ENCODE assay signal across 8 cellular contexts in the genomic region with DNA sequence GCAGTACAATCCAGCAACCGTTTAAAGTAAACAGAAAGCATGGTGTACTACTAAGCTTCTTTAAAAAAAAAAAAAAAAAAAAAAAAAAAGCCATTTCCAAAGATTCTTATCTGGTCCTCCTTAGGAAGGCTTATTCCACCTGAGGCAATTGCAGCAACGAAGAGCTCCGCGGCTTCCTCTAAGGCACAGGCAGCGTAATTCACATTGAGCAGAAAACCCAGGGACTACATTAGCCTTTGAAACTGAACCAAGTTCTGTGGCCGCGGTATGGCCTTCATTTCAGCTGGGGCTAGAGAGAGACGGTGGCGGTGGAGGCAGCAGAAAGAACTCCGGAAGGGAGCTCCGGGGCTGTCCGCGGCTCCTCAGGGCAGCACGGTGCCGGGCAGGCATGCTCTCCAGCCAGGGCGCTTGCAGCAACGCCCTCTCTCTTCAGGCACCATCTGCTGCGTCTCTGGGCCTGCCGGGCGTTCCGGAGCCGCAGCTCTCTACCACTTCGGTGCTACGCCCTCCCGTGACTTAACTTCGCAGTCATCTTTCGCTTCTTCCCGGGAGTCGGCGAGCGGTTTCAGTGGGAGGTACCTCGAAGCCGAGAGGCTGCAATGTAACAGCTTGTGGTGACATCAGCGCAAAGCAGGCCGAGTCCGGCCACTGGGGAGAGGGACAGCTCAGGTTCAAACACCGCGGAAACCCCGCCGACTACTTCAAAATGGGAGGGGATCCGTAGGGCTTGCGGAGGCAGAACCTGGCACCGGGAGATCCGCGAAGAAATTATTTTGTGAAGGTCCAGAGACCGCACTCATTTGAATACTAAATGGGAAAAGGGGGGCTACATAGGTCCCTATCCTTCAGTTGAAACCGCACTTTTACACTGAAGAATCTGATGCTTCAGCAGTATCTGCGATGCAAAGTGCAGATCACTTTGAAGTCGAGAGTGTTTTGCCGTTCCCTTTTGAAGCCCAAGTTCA.
DNase-seq lines count a peak whose midpoint lies in the region; ATAC-seq and TF ChIP-seq lines count a peak whose summit lies in the region.

No MANE protein-coding gene starts in this region.

- peak overlapping the region; percentile 66 to 84 for H3K9ac ChIP-seq in colonic mucosa (ENCODE audit: low read depth in 2 of 2, low read length in 2 of 2)

- TF ChIP-seq CTCF in AG09319 (IDR thresholded peaks at IDR 0.05; ENCODE audit: low read depth, low read length) (peak; percentile 44), colonic mucosa (IDR thresholded peaks at IDR 0.05) (peak; percentile 16)

- no peaks in the 10 kb centered on the region for H3K9me3 ChIP-seq in colonic mucosa

- H3K27ac ChIP-seq in colonic mucosa: peak overlapping the region; percentile 82

- no peaks in the 10 kb centered on the region for H3K27me3 ChIP-seq in colonic mucosa

- H3K4me1 ChIP-seq in colonic mucosa: no peaks in the 10 kb centered on the region

- intact Hi-C loops in colonic mucosa (cut with DNase I): no loop called here

- H3K4me3 ChIP-seq in colonic mucosa: peak overlapping the region; percentile 36

- H3K36me3 ChIP-seq in colonic mucosa: no peaks in the 10 kb centered on the region

- peak; percentile 92 for DNase-seq in AG09319 (ENCODE audit: extremely low read depth, low read depth)
- DNase-seq in NCI-H2196 treated with DMSO at 0.1 percent for 48 hours (lab: John Stamatoyannopoulos, UW; ENCODE audit: unreplicated experiment): peak; percentile 60
- DNase-seq in colonic mucosa: peak; percentile 92
- DNase-seq in kidney tubule cell (ENCODE audit: low spot score): peak; percentile 99
- peak; percentile 84 for DNase-seq in stimulated activated CD4-positive, alpha-beta T cell treated with anti-CD3 and anti-CD28 coated beads, Interleukin-15, amount 100 ng/mL, for 24 hours

- ATAC-seq in GM18909 (IDR thresholded peaks at IDR 0.05; ENCODE audit: poor library complexity, unreplicated experiment) (peak; percentile 96), HG03135 (IDR thresholded peaks at IDR 0.05; ENCODE audit: unreplicated experiment) (peak; percentile 97)
- peak; percentile 89 to 91 for ATAC-seq in activated CD4-positive, CD25-positive, alpha-beta regulatory T cell treated with anti-CD3 and anti-CD28 coated beads, Interleukin-2, amount 50 U/mL, for 24 hours

Comparison
In these comparisons a context has a peak if more than half of its experiments do, and no peak if none do; other contexts are left out.
1. Peak in every context shown above with its lines: DNase-seq, ATAC-seq, H3K4me3 ChIP-seq and H3K27ac ChIP-seq.